16 cellular contexts compared by ENCODE assay signal in genomic region chr12:132717011-132717410, GRCh38. TPM values are rescaled to one million over a fixed set of nuclear protein-coding genes. Genes with fewer than 3 reads are reported as not detected.
DNase-seq lines count a peak whose midpoint lies in the region; ATAC-seq, FAIRE-seq and TF ChIP-seq lines count a peak whose summit lies in the region.
"Had no signal": no experiment of that assay in that cellular context is flagged by ENCODE, and none has a peak within 500 bp of the region (broad histone marks: within the 10 kb centered on the region; RNA-seq: fewer than 3 reads in every experiment).

No MANE protein-coding gene starts in this region.

- CTCF ChIA-PET in HepG2 (lab: Yijun Ruan, JAX; ENCODE audit: low intra/inter-chr PET ratio, low total read pairs) = no interaction called here

- POLR2A ChIA-PET in HepG2 (lab: Yijun Ruan, JAX) = no interaction called here

- no peak overlapping the region for H3K9ac ChIP-seq in HepG2 (ENCODE audit: insufficient read depth, low read depth, low read length)
- H3K9ac ChIP-seq in BLaER1 treated with 17β-estradiol and CSF1 and Interleukin-3, amounts not matched to agents 10 nM and 100 nM = peak overlapping the region in 4 of 11 experiments; percentile 8 to 46 (median 22); a peak in 4 of 22 replicates
- H3K9ac ChIP-seq in HUES6 (ENCODE audit: low read length) = no peak overlapping the region

- TF ChIP-seq CTCF in HepG2 (CRISPR knock-in tag; IDR thresholded peaks at IDR 0.05) (no peak), right lobe of liver (IDR thresholded peaks at IDR 0.05) (no peak), osteoblast (IDR thresholded peaks at IDR 0.05; ENCODE audit: extremely low read depth, low read depth, low read length) (no peak), foreskin fibroblast (IDR thresholded peaks at IDR 0.05; ENCODE audit: low read depth, low read length) (no peak)

- H3K36me3 ChIP-seq in HepG2 (replicated peaks in 1 of 2; ENCODE audit: control insufficient read depth in 1 of 2, insufficient read depth in 2 of 2, low read length in 2 of 2) (peaks cover 20 to 54% of the 10 kb centered on the region in 2 experiments), right lobe of liver (peaks cover 0 to 54% (median 9%) of the 10 kb centered on the region in 4 donors), HUES6 (ENCODE audit: control insufficient read depth, insufficient read depth, low read length) (peaks cover 70% of the 10 kb centered on the region), osteoblast (ENCODE audit: insufficient read depth, low read length) (peaks cover 35% of the 10 kb centered on the region)
- H3K36me3 ChIP-seq in BLaER1 treated with 17β-estradiol and CSF1 and Interleukin-3, amounts not matched to agents 10 nM and 100 nM = peaks cover 56 to 89% (median 83%) of the 10 kb centered on the region in 11 experiments

- peaks cover 13% of the 10 kb centered on the region for H3K4me1 ChIP-seq in HepG2 (ENCODE audit: insufficient read depth, low read length)
- H3K4me1 ChIP-seq in right lobe of liver = peaks cover 0 to 5% (median 2%) of the 10 kb centered on the region in 4 donors
- H3K4me1 ChIP-seq in BLaER1 treated with 17β-estradiol and CSF1 and Interleukin-3, amounts not matched to agents 10 nM and 100 nM = peaks cover 30 to 45% (median 37%) of the 10 kb centered on the region in 10 experiments
- no peaks in the 10 kb centered on the region for H3K4me1 ChIP-seq in HUES6 (ENCODE audit: control insufficient read depth, insufficient read depth, low read length)
- H3K4me1 ChIP-seq in osteoblast (ENCODE audit: insufficient read depth, low read length) = no peaks in the 10 kb centered on the region

- no peaks in the 10 kb centered on the region for H3K27me3 ChIP-seq in HepG2 (ENCODE audit: control insufficient read depth in 1 of 2, insufficient read depth in 2 of 2, low read length in 2 of 2)
- H3K27me3 ChIP-seq in right lobe of liver = no peaks in the 10 kb centered on the region
- H3K27me3 ChIP-seq in BLaER1 treated with 17β-estradiol and CSF1 and Interleukin-3, amounts not matched to agents 10 nM and 100 nM = no peaks in the 10 kb centered on the region
- no peaks in the 10 kb centered on the region for H3K27me3 ChIP-seq in HUES6 (ENCODE audit: control insufficient read depth, insufficient read depth, low read length)
- H3K27me3 ChIP-seq in osteoblast (ENCODE audit: insufficient read depth, low read length) = no peaks in the 10 kb centered on the region

- no TSS peak for BruUV-seq in HepG2 (replicated peaks; lab: Mats Ljungman, UMichigan)

- H3K27ac ChIP-seq in HepG2 (ENCODE audit: extremely low read length, insufficient read depth, low read length) (no peak overlapping the region), right lobe of liver (no peak overlapping the region), HUES6 (ENCODE audit: low read depth, low read length) (0 out of 2 replicates have a peak overlapping the region, but pooled peaks have one; percentile 6), osteoblast (ENCODE audit: low read depth, low read length) (no peak overlapping the region)
- H3K27ac ChIP-seq in BLaER1 treated with 17β-estradiol and CSF1 and Interleukin-3, amounts not matched to agents 10 nM and 100 nM = no peak overlapping the region; a peak in 1 of 22 replicates

- ATAC-seq in HepG2 = no peak
- ATAC-seq in right lobe of liver = no peak

- no peak for FAIRE-seq in HepG2 (lab: Jason Lieb, UNC)
- FAIRE-seq: D721Med, G401.6, GM12892, H1 had no signal

- WGBS in HepG2 (ENCODE audit: low lambda C conversion rate) = 95% methylated on average over 14 of the region's 17 CpGs
- WGBS in right lobe of liver (ENCODE audit: insufficient coverage, low coverage, low lambda C conversion rate, missing lambda C conversion rate) = 89% methylated on average over 12 of the region's 17 CpGs

- H4K20me1 ChIP-seq in HepG2 (ENCODE audit: insufficient read depth, low read length) (no peaks in the 10 kb centered on the region), osteoblast (ENCODE audit: insufficient read depth, low read length) (peaks cover 19% of the 10 kb centered on the region)
- H4K20me1 ChIP-seq in BLaER1 treated with 17β-estradiol and CSF1 and Interleukin-3, amounts not matched to agents 10 nM and 100 nM = peaks cover 39 to 97% (median 96%) of the 10 kb centered on the region in 11 experiments; a peak in 21 of 22 replicates

- in situ Hi-C loops in HepG2 (cut with HindIII; ENCODE audit: extremely low pct_ligation_motif_present, low pct_unique_long_range_greater_than_20kb) = no loop called here

- TF ChIP-seq POLR2A in HepG2 (IDR thresholded peaks at IDR 0.05; ENCODE audit: insufficient read depth in 1 of 2, low read depth in 2 of 2, low read length in 2 of 2) (no peak), right lobe of liver (IDR thresholded peaks at IDR 0.05) (no peak)

- no peak overlapping the region for H2AFZ ChIP-seq in HepG2 (ENCODE audit: low read length)
- no peak overlapping the region for H2AFZ ChIP-seq in osteoblast (ENCODE audit: low read length)

- no peak for TF ChIP-seq RAD21 in HepG2 (CRISPR knock-in tag; IDR thresholded peaks at IDR 0.05)

- H3K4me2 ChIP-seq in HepG2 (ENCODE audit: low read depth, low read length) = no peak overlapping the region
- peak overlapping the region; percentile 58 to 78 (median 65); a peak in 21 of 22 replicates for H3K4me2 ChIP-seq in BLaER1 treated with 17β-estradiol and CSF1 and Interleukin-3, amounts not matched to agents 10 nM and 100 nM
- H3K4me2 ChIP-seq in osteoblast (ENCODE audit: insufficient read depth, low read length) = no peak overlapping the region

- intact Hi-C loops in HepG2 (cut with micrococcal nuclease; ENCODE audit: unreplicated experiment) (no loop called here), right lobe of liver (cut with DNase I) (no loop called here)

- H3K9me3 ChIP-seq in HepG2 (ENCODE audit: low read length) = no peaks in the 10 kb centered on the region
- no peaks in the 10 kb centered on the region for H3K9me3 ChIP-seq in right lobe of liver
- H3K9me3 ChIP-seq in BLaER1 treated with 17β-estradiol and CSF1 and Interleukin-3, amounts not matched to agents 10 nM and 100 nM (replicated peaks in 1 of 11) = no peaks in the 10 kb centered on the region
- no peaks in the 10 kb centered on the region for H3K9me3 ChIP-seq in HUES6 (ENCODE audit: control insufficient read depth, insufficient read depth, low read depth, low read length)
- H3K9me3 ChIP-seq in osteoblast (ENCODE audit: low read depth, low read length) = no peaks in the 10 kb centered on the region

- H3K4me3 ChIP-seq in HepG2 (replicated peaks in 1 of 3; ENCODE audit: insufficient read depth in 1 of 3, low read depth in 2 of 3, low read length in 3 of 3) (no peak overlapping the region), right lobe of liver (no peak overlapping the region), HUES6 (ENCODE audit: low read depth, low read length) (no peak overlapping the region), osteoblast (ENCODE audit: insufficient read depth, low read length) (no peak overlapping the region), foreskin fibroblast (ENCODE audit: low read depth in 1 of 2, low read length in 2 of 2) (no peak overlapping the region)
- H3K4me3 ChIP-seq in BLaER1 treated with 17β-estradiol and CSF1 and Interleukin-3, amounts not matched to agents 10 nM and 100 nM = no peak overlapping the region

- DNase-seq in HepG2 (ENCODE audit: low spot score) = no peak
- DNase-seq in right lobe of liver = no peak
- peak; percentile 73 for DNase-seq in osteoblast (ENCODE audit: insufficient read length, low spot score, missing footprints)
- DNase-seq in activated CD4-positive, alpha-beta T cell treated with anti-CD3 and anti-CD28 coated beads, Interleukin-2, amount 50 U/mL, for 48 hours = no peak
- DNase-seq in foreskin fibroblast = no peak
- no peak for DNase-seq in GM03348 (ENCODE audit: low spot score)
- DNase-seq: CD4-positive, CD25-positive, alpha-beta regulatory T cell; DMS153; DMS79 treated with DMSO at 0.1 percent for 48 hours; EL had no signal

- TF ChIP-seq EP300 in HepG2 (IDR thresholded peaks at IDR 0.05; ENCODE audit: low read depth in 2 of 2, low read length in 2 of 2) (no peak), HepG2 (CRISPR knock-in tag; IDR thresholded peaks at IDR 0.05; ENCODE audit: borderline replicate concordance) (no peak)

- peaks cover 19% of the 10 kb centered on the region for H3K79me2 ChIP-seq in HepG2 (ENCODE audit: insufficient read depth, low read length)
- H3K79me2 ChIP-seq in osteoblast (ENCODE audit: insufficient read depth, low read length) = peaks cover 45% of the 10 kb centered on the region

RNA-seq across cellular contexts. Expression of gene PGAM5, which starts 6.4 kb away (rescaled TPM):
- total RNA-seq in HepG2 (2016; rRNA removed; fragmentation: Illumina TruSeq; extraction: Trizol) (77.1 and 77.9 TPM in 2 replicates), right lobe of liver (10 to 100 TPM; 22.7 to 50.7 (median 27.6) TPM), osteoblast (20.9 and 24.6 TPM in 2 replicates)
- 37.0 and 40.3 TPM in 2 replicates for total RNA-seq in HepG2 (2016; cell fraction: cytosol; rRNA removed; fragmentation: Illumina TruSeq; extraction: Trizol; ENCODE audit: low read depth)
- total RNA-seq in HepG2 (2016; cell fraction: insoluble cytoplasmic fraction; rRNA removed; fragmentation: Illumina TruSeq; extraction: Trizol) = 75.8 and 78.5 TPM in 2 replicates
- total RNA-seq in HepG2 (2016; cell fraction: membrane; rRNA removed; fragmentation: Illumina TruSeq; extraction: Trizol) = 82.5 and 88.7 TPM in 2 replicates
- 27.7 and 31.2 TPM in 2 replicates for total RNA-seq in HepG2 (2016; cell fraction: nucleus; rRNA removed; fragmentation: Illumina TruSeq; extraction: Trizol)
- 18.0 and 23.8 TPM in 2 replicates for polyA plus RNA-seq in HepG2 (2011; rRNA removed)
- 15.3 and 23.5 TPM in 2 replicates for polyA plus RNA-seq in HepG2 (2011; cell fraction: cytosol; rRNA removed)
- 14.4 and 15.9 TPM in 2 replicates for polyA plus RNA-seq in HepG2 (2011; cell fraction: nucleus; rRNA removed)
- 14.5 and 23.5 TPM in 2 replicates for polyA plus RNA-seq in HepG2 (2012)
- polyA plus RNA-seq in HepG2 (2016; cell fraction: cytosol; fragmentation: Illumina TruSeq; extraction: Trizol; ENCODE audit: low read depth) = 28.3 and 31.0 TPM in 2 replicates
- polyA plus RNA-seq in HepG2 (2016; cell fraction: insoluble cytoplasmic fraction; fragmentation: Illumina TruSeq; extraction: Trizol; ENCODE audit: low read depth) = 59.5 and 70.5 TPM in 2 replicates
- 47.3 and 51.7 TPM in 2 replicates for polyA plus RNA-seq in HepG2 (2016; cell fraction: membrane; fragmentation: Illumina TruSeq; extraction: Trizol; ENCODE audit: low read depth)
- 43.9 and 45.1 TPM in 2 replicates for polyA plus RNA-seq in HepG2 (2016; cell fraction: nucleus; fragmentation: Illumina TruSeq; extraction: Trizol; ENCODE audit: insufficient read depth, low read depth)
- polyA minus RNA-seq in HepG2 (2011; rRNA and poly(A)+ RNA removed; ENCODE audit: low replicate concordance) = 89.6 and 210 TPM in 2 replicates
- polyA minus RNA-seq in HepG2 (2011; cell fraction: cytosol; rRNA and poly(A)+ RNA removed) = 28.3 and 32.7 TPM in 2 replicates
- polyA minus RNA-seq in HepG2 (2011; cell fraction: nucleus; rRNA and poly(A)+ RNA removed) = 9.9 and 10.2 TPM in 2 replicates

RNA-seq across cellular contexts. Expression of gene PXMP2, which starts 29.6 kb away (rescaled TPM):
- total RNA-seq in HepG2 (2016; rRNA removed; fragmentation: Illumina TruSeq; extraction: Trizol) (38.3 and 42.9 TPM in 2 replicates), right lobe of liver (100 to 1,000 TPM in 5 of 6 experiments, 10 to 100 TPM in 1; 91.5 to 216 (median 162) TPM), osteoblast (10.1 and 10.6 TPM in 2 replicates)
- 129 and 144 TPM in 2 replicates for total RNA-seq in HepG2 (2016; cell fraction: cytosol; rRNA removed; fragmentation: Illumina TruSeq; extraction: Trizol; ENCODE audit: low read depth)
- 34.3 and 45.4 TPM in 2 replicates for total RNA-seq in HepG2 (2016; cell fraction: insoluble cytoplasmic fraction; rRNA removed; fragmentation: Illumina TruSeq; extraction: Trizol)
- 94.5 and 107 TPM in 2 replicates for total RNA-seq in HepG2 (2016; cell fraction: membrane; rRNA removed; fragmentation: Illumina TruSeq; extraction: Trizol)
- 16.5 and 17.4 TPM in 2 replicates for total RNA-seq in HepG2 (2016; cell fraction: nucleus; rRNA removed; fragmentation: Illumina TruSeq; extraction: Trizol)
- polyA plus RNA-seq in HepG2 (2011; rRNA removed) = 24.4 and 25.5 TPM in 2 replicates
- 21.8 and 27.1 TPM in 2 replicates for polyA plus RNA-seq in HepG2 (2011; cell fraction: cytosol; rRNA removed)
- 11.1 and 15.6 TPM in 2 replicates for polyA plus RNA-seq in HepG2 (2011; cell fraction: nucleus; rRNA removed)
- polyA plus RNA-seq in HepG2 (2012) = 14.0 and 18.0 TPM in 2 replicates
- 136 and 147 TPM in 2 replicates for polyA plus RNA-seq in HepG2 (2016; cell fraction: cytosol; fragmentation: Illumina TruSeq; extraction: Trizol; ENCODE audit: low read depth)
- polyA plus RNA-seq in HepG2 (2016; cell fraction: insoluble cytoplasmic fraction; fragmentation: Illumina TruSeq; extraction: Trizol; ENCODE audit: low read depth) = 33.1 and 37.0 TPM in 2 replicates
- 87.1 and 93.3 TPM in 2 replicates for polyA plus RNA-seq in HepG2 (2016; cell fraction: membrane; fragmentation: Illumina TruSeq; extraction: Trizol; ENCODE audit: low read depth)
- 39.4 and 39.9 TPM in 2 replicates for polyA plus RNA-seq in HepG2 (2016; cell fraction: nucleus; fragmentation: Illumina TruSeq; extraction: Trizol; ENCODE audit: insufficient read depth, low read depth)
- 14.3 and 48.1 TPM in 2 replicates for polyA minus RNA-seq in HepG2 (2011; rRNA and poly(A)+ RNA removed; ENCODE audit: low replicate concordance)
- 4.0 and 7.8 TPM in 2 replicates for polyA minus RNA-seq in HepG2 (2011; cell fraction: cytosol; rRNA and poly(A)+ RNA removed)
- 7.0 and 7.9 TPM in 2 replicates for polyA minus RNA-seq in HepG2 (2011; cell fraction: nucleus; rRNA and poly(A)+ RNA removed)

RNA-seq across cellular contexts. Expression of gene POLE, which starts 29.9 kb away (rescaled TPM):
- total RNA-seq in HepG2 (2016; rRNA removed; fragmentation: Illumina TruSeq; extraction: Trizol) = 25.7 and 52.2 TPM in 2 replicates
- total RNA-seq in HepG2 (2016; cell fraction: cytosol; rRNA removed; fragmentation: Illumina TruSeq; extraction: Trizol; ENCODE audit: low read depth) = 59.1 and 64.2 TPM in 2 replicates
- total RNA-seq in HepG2 (2016; cell fraction: insoluble cytoplasmic fraction; rRNA removed; fragmentation: Illumina TruSeq; extraction: Trizol) = 20.9 and 52.7 TPM in 2 replicates
- total RNA-seq in HepG2 (2016; cell fraction: membrane; rRNA removed; fragmentation: Illumina TruSeq; extraction: Trizol) = 57.6 and 66.6 TPM in 2 replicates
- 72.5 and 80.9 TPM in 2 replicates for total RNA-seq in HepG2 (2016; cell fraction: nucleus; rRNA removed; fragmentation: Illumina TruSeq; extraction: Trizol)
- polyA plus RNA-seq in HepG2 (2011; rRNA removed) = 23.2 and 25.3 TPM in 2 replicates
- polyA plus RNA-seq in HepG2 (2011; cell fraction: cytosol; rRNA removed) = 4.8 and 9.4 TPM in 2 replicates
- 134 and 225 TPM in 2 replicates for polyA plus RNA-seq in HepG2 (2011; cell fraction: nucleus; rRNA removed)
- polyA plus RNA-seq in HepG2 (2012) = 14.9 and 21.3 TPM in 2 replicates
- polyA plus RNA-seq in HepG2 (2016; cell fraction: cytosol; fragmentation: Illumina TruSeq; extraction: Trizol; ENCODE audit: low read depth) = 4.1 and 5.2 TPM in 2 replicates
- 21.3 and 29.5 TPM in 2 replicates for polyA plus RNA-seq in HepG2 (2016; cell fraction: insoluble cytoplasmic fraction; fragmentation: Illumina TruSeq; extraction: Trizol; ENCODE audit: low read depth)
- 11.4 and 13.7 TPM in 2 replicates for polyA plus RNA-seq in HepG2 (2016; cell fraction: membrane; fragmentation: Illumina TruSeq; extraction: Trizol; ENCODE audit: low read depth)
- polyA plus RNA-seq in HepG2 (2016; cell fraction: nucleus; fragmentation: Illumina TruSeq; extraction: Trizol; ENCODE audit: insufficient read depth, low read depth) = 185 and 194 TPM in 2 replicates
- polyA minus RNA-seq in HepG2 (2011; rRNA and poly(A)+ RNA removed; ENCODE audit: low replicate concordance) = 104 and 245 TPM in 2 replicates
- polyA minus RNA-seq in HepG2 (2011; cell fraction: cytosol; rRNA and poly(A)+ RNA removed) = 12.9 and 22.7 TPM in 2 replicates
- 79.4 and 111 TPM in 2 replicates for polyA minus RNA-seq in HepG2 (2011; cell fraction: nucleus; rRNA and poly(A)+ RNA removed)
- total RNA-seq in right lobe of liver = 10 to 100 TPM; 13.6 to 34.0 (median 22.7) TPM
- 15.2 and 22.1 TPM in 2 replicates for total RNA-seq in osteoblast

RNA-seq across cellular contexts. Expression of gene ANKLE2, which starts 44.6 kb away (rescaled TPM):
- total RNA-seq in HepG2 (2016; rRNA removed; fragmentation: Illumina TruSeq; extraction: Trizol) (16.2 and 35.3 TPM in 2 replicates), right lobe of liver (10 to 100 TPM; 13.9 to 25.1 (median 15.7) TPM), osteoblast (79.9 and 86.1 TPM in 2 replicates)
- total RNA-seq in HepG2 (2016; cell fraction: cytosol; rRNA removed; fragmentation: Illumina TruSeq; extraction: Trizol; ENCODE audit: low read depth) = 20.1 and 20.5 TPM in 2 replicates
- 14.0 and 36.7 TPM in 2 replicates for total RNA-seq in HepG2 (2016; cell fraction: insoluble cytoplasmic fraction; rRNA removed; fragmentation: Illumina TruSeq; extraction: Trizol)
- 16.8 and 21.8 TPM in 2 replicates for total RNA-seq in HepG2 (2016; cell fraction: membrane; rRNA removed; fragmentation: Illumina TruSeq; extraction: Trizol)
- 62.3 and 64.4 TPM in 2 replicates for total RNA-seq in HepG2 (2016; cell fraction: nucleus; rRNA removed; fragmentation: Illumina TruSeq; extraction: Trizol)
- 37.1 and 51.2 TPM in 2 replicates for polyA plus RNA-seq in HepG2 (2011; rRNA removed)
- polyA plus RNA-seq in HepG2 (2011; cell fraction: cytosol; rRNA removed) = 23.3 and 24.4 TPM in 2 replicates
- polyA plus RNA-seq in HepG2 (2011; cell fraction: nucleus; rRNA removed) = 163 and 166 TPM in 2 replicates
- polyA plus RNA-seq in HepG2 (2012) = 30.1 and 31.6 TPM in 2 replicates
- 3.0 and 3.4 TPM in 2 replicates for polyA plus RNA-seq in HepG2 (2016; cell fraction: cytosol; fragmentation: Illumina TruSeq; extraction: Trizol; ENCODE audit: low read depth)
- polyA plus RNA-seq in HepG2 (2016; cell fraction: insoluble cytoplasmic fraction; fragmentation: Illumina TruSeq; extraction: Trizol; ENCODE audit: low read depth) = 12.3 and 14.0 TPM in 2 replicates
- polyA plus RNA-seq in HepG2 (2016; cell fraction: membrane; fragmentation: Illumina TruSeq; extraction: Trizol; ENCODE audit: low read depth) = 7.1 and 7.4 TPM in 2 replicates
- 129 and 136 TPM in 2 replicates for polyA plus RNA-seq in HepG2 (2016; cell fraction: nucleus; fragmentation: Illumina TruSeq; extraction: Trizol; ENCODE audit: insufficient read depth, low read depth)
- 183 and 431 TPM in 2 replicates for polyA minus RNA-seq in HepG2 (2011; rRNA and poly(A)+ RNA removed; ENCODE audit: low replicate concordance)
- 26.3 and 37.6 TPM in 2 replicates for polyA minus RNA-seq in HepG2 (2011; cell fraction: cytosol; rRNA and poly(A)+ RNA removed)
- 111 and 121 TPM in 2 replicates for polyA minus RNA-seq in HepG2 (2011; cell fraction: nucleus; rRNA and poly(A)+ RNA removed)

Comparison
In these comparisons a context has a peak if more than half of its experiments do, and no peak if none do; other contexts are left out.
1. H3K4me2 ChIP-seq: peak in BLaER1 treated with 17β-estradiol and CSF1 and Interleukin-3, amounts not matched to agents 10 nM and 100 nM (11 of 11); none in HepG2 (single experiment) and osteoblast (single experiment).